In genomic region chr19:20806311-20807262, GRCh38 we compare ENCODE assay signal across 8 cellular contexts. TPM values are rescaled to one million over a fixed set of nuclear protein-coding genes. Genes with fewer than 3 reads are reported as not detected.
DNase-seq lines count a peak whose midpoint lies in the region; ATAC-seq, FAIRE-seq and TF ChIP-seq lines count a peak whose summit lies in the region.
"Not testable (repeated sequence)": the region's sequence is repeated elsewhere in the genome, so short reads cannot be mapped to it uniquely, and the experiment has no call there.

No MANE protein-coding gene starts in this region.

- not testable (repeated sequence) for H3K27ac ChIP-seq in BLaER1; HUES48 (ENCODE audit: low read depth, low read length); OCI-LY7 (ENCODE audit: low read depth, low read length, poor library complexity, severe bottlenecking); GM12878 (ENCODE audit: control insufficient read depth, insufficient read depth); iPS-20b (ENCODE audit: low read length); naive thymus-derived CD4-positive, alpha-beta T cell (ENCODE audit: low read depth, low read length); skeletal muscle tissue (ENCODE audit: low read depth, low read length)

- not testable (repeated sequence) for ATAC-seq in GM12878; naive thymus-derived CD4-positive, alpha-beta T cell

- not testable (repeated sequence) for TF ChIP-seq EP300 in GM12878 (IDR thresholded peaks at IDR 0.05; ENCODE audit: borderline replicate concordance in 1 of 2, control insufficient read depth in 1 of 2, low read depth in 2 of 2, low read length in 2 of 2)

- SMC1A ChIA-PET in GM12878 (lab: Charles Lee; ENCODE audit: uncharacterized antibody, unreplicated experiment) = not testable (repeated sequence)

- H3K36me3 ChIP-seq in BLaER1 (peaks cover 57% of the 10 kb centered on the region), HUES48 (ENCODE audit: control insufficient read depth, insufficient read depth, low read length) (peaks cover 38% of the 10 kb centered on the region), OCI-LY7 (ENCODE audit: insufficient read depth, low read length) (peaks cover 54% of the 10 kb centered on the region), iPS-20b (ENCODE audit: insufficient read depth, low read depth, low read length) (peaks cover 33% of the 10 kb centered on the region; the same call in 1 of the 2 replicates)
- H3K36me3 ChIP-seq in GM12878 (ENCODE audit: control insufficient read depth in 2 of 2, insufficient read depth in 2 of 2, low read length in 1 of 2); skeletal muscle tissue (ENCODE audit: control insufficient read depth in 3 of 3, insufficient read depth in 3 of 3, low read length in 3 of 3): not testable (repeated sequence)
- H3K36me3 ChIP-seq in naive thymus-derived CD4-positive, alpha-beta T cell (ENCODE audit: control insufficient read depth in 2 of 3, insufficient read depth in 3 of 3, low read length in 3 of 3) = peaks cover 0 to 16% (median 4%) of the 10 kb centered on the region in 3 experiments

- H3K9me2 ChIP-seq in OCI-LY7 (ENCODE audit: insufficient read depth, low read length) = not testable (repeated sequence)

- not testable (repeated sequence) for FAIRE-seq in GM12878 (lab: Jason Lieb, UNC)

- H2AFZ ChIP-seq in OCI-LY7 (ENCODE audit: low read length); GM12878 (ENCODE audit: control insufficient read depth, low read depth, low read length): not testable (repeated sequence)

- H3K4me2 ChIP-seq in BLaER1; OCI-LY7 (ENCODE audit: low read length); GM12878 (ENCODE audit: control insufficient read depth, insufficient read depth): not testable (repeated sequence)

- H3K27ac Mint-ChIP-seq in naive thymus-derived CD4-positive, alpha-beta T cell = not testable (repeated sequence)

- POLR2A ChIA-PET in OCI-LY7 (lab: Charles Lee) = interaction anchor here (0.7 kb wide), 1 partner anchor 209 kb away, joined by 3 read pairs; no protein-coding TSS in a partner anchor
- POLR2A ChIA-PET in GM12878 (lab: Charles Lee); naive thymus-derived CD4-positive, alpha-beta T cell (lab: Charles Lee): not testable (repeated sequence)

- H3K79me2 ChIP-seq in OCI-LY7 (ENCODE audit: insufficient read depth, low read depth, low read length); GM12878 (ENCODE audit: control insufficient read depth, insufficient read depth, low read length): not testable (repeated sequence)

- not testable (repeated sequence) for H3K4me1 Mint-ChIP-seq in naive thymus-derived CD4-positive, alpha-beta T cell

- intact Hi-C loops in OCI-LY7 (cut with micrococcal nuclease; ENCODE audit: unreplicated experiment); GM12878 (cut with micrococcal nuclease; ENCODE audit: unreplicated experiment); naive thymus-derived CD4-positive, alpha-beta T cell (cut with micrococcal nuclease): not testable (repeated sequence)

- H3K27me3 Mint-ChIP-seq in naive thymus-derived CD4-positive, alpha-beta T cell = not testable (repeated sequence)

- H3K9ac ChIP-seq in BLaER1; HUES48 (ENCODE audit: low read depth, low read length); GM12878 (ENCODE audit: control insufficient read depth, insufficient read depth, low read length); iPS-20b (ENCODE audit: low read depth, low read length); skeletal muscle tissue (ENCODE audit: low read depth in 1 of 3, low read length in 3 of 3): not testable (repeated sequence)

- 99% methylated on average over 5 of the region's 5 CpGs for WGBS in GM12878 (ENCODE audit: insufficient coverage, insufficient replicate concordance, low lambda C conversion rate, missing lambda C conversion rate)

- H4K20me1 ChIP-seq in BLaER1; OCI-LY7 (ENCODE audit: insufficient read depth, low read length); GM12878 (ENCODE audit: control insufficient read depth, insufficient read depth): not testable (repeated sequence)

- H3K4me3 ChIP-seq in BLaER1 (peak overlapping the region; percentile 18; the same call in 1 of the 2 replicates), HUES48 (ENCODE audit: low read depth, low read length) (peak overlapping the region; percentile 43), iPS-20b (ENCODE audit: low read length) (peak overlapping the region; percentile 41; the same call in 1 of the 2 replicates), skeletal muscle tissue (ENCODE audit: low read length in 3 of 3) (peak overlapping the region in 2 of 3 donors; percentile 9 to 49)
- not testable (repeated sequence) for H3K4me3 ChIP-seq in OCI-LY7 (ENCODE audit: low read depth, low read length, poor library complexity, severe bottlenecking); GM12878
- H3K4me3 ChIP-seq in naive thymus-derived CD4-positive, alpha-beta T cell (ENCODE audit: low read length) = peak overlapping the region; percentile 40

- not testable (repeated sequence) for TF ChIP-seq RAD21 in GM12878 (IDR thresholded peaks at IDR 0.05; ENCODE audit: insufficient read depth, low read depth, low read length)

- TF ChIP-seq POLR2A in GM12878 (IDR thresholded peaks at IDR 0.05; ENCODE audit: low read depth, low read length) = not testable (repeated sequence)

- peaks cover 5 to 95% (median 61%) of the 10 kb centered on the region in 11 donors for H3K9me3 Mint-ChIP-seq in naive thymus-derived CD4-positive, alpha-beta T cell

- peak; percentile 11 for DNase-seq in Caki2 (ENCODE audit: low read depth)
- not testable (repeated sequence) for DNase-seq in OCI-LY7 (ENCODE audit: low spot score); GM12878 (ENCODE audit: low read depth, low spot score); naive thymus-derived CD4-positive, alpha-beta T cell

- TF ChIP-seq CTCF in OCI-LY7 (conservative IDR thresholded peaks at IDR 0.05; ENCODE audit: low read length); GM12878 (IDR thresholded peaks at IDR 0.05 in 2 of 3, conservative IDR thresholded peaks at IDR 0.05 in 1 of 3; ENCODE audit: control insufficient read depth in 2 of 3, extremely low read depth in 1 of 3, insufficient read depth in 1 of 3, low read depth in 3 of 3, low read length in 3 of 3): not testable (repeated sequence)

- not testable (repeated sequence) for H3K27me3 ChIP-seq in BLaER1; HUES48 (ENCODE audit: control insufficient read depth, insufficient read depth, low read length); GM12878 (replicated peaks in 1 of 2; ENCODE audit: control insufficient read depth in 2 of 2, insufficient read depth in 2 of 2, low read length in 1 of 2); iPS-20b (ENCODE audit: insufficient read depth, low read length); naive thymus-derived CD4-positive, alpha-beta T cell (ENCODE audit: control insufficient read depth in 2 of 2, insufficient read depth in 2 of 2, low read length in 2 of 2); skeletal muscle tissue (ENCODE audit: control insufficient read depth in 3 of 3, insufficient read depth in 3 of 3, low read length in 3 of 3)

- CTCF ChIA-PET in OCI-LY7 (lab: Charles Lee; ENCODE audit: unreplicated experiment); GM12878 (lab: Yijun Ruan, JAX); naive thymus-derived CD4-positive, alpha-beta T cell (lab: Charles Lee): not testable (repeated sequence)

- H3K9me3 ChIP-seq in BLaER1 (peaks cover 92% of the 10 kb centered on the region), HUES48 (ENCODE audit: control insufficient read depth, insufficient read depth, low read length) (peaks cover 69% of the 10 kb centered on the region), OCI-LY7 (ENCODE audit: low read length) (peaks cover 53% of the 10 kb centered on the region), GM12878 (replicated peaks; ENCODE audit: control insufficient read depth, insufficient read depth, low read length) (peaks cover 10% of the 10 kb centered on the region; the same call in 2 of the 3 replicates), iPS-20b (ENCODE audit: insufficient read depth, low read depth, low read length) (peaks cover 78% of the 10 kb centered on the region), skeletal muscle tissue (ENCODE audit: control insufficient read depth in 3 of 3, low read length in 3 of 3) (peaks cover 4 to 25% (median 14%) of the 10 kb centered on the region in 3 donors)
- H3K9me3 ChIP-seq in naive thymus-derived CD4-positive, alpha-beta T cell (ENCODE audit: control insufficient read depth in 2 of 3, low read length in 3 of 3) = peaks cover 26 to 48% (median 34%) of the 10 kb centered on the region in 3 experiments

- peak overlapping the region in 3 of 10 donors; percentile 18 to 34 (median 29) for H3K4me3 Mint-ChIP-seq in naive thymus-derived CD4-positive, alpha-beta T cell

- peaks cover 31 to 51% (median 46%) of the 10 kb centered on the region in 5 donors for H3K36me3 Mint-ChIP-seq in naive thymus-derived CD4-positive, alpha-beta T cell

- BruUV-seq in OCI-LY7 (replicated peaks; lab: Mats Ljungman, UMichigan) = TSS peak; percentile 3
- not testable (repeated sequence) for BruUV-seq in GM12878 (replicated peaks; lab: Mats Ljungman, UMichigan)

- in situ Hi-C loops in Caki2 (cut with HindIII; ENCODE audit: low pct_unique_long_range_greater_than_20kb, low sequenced_read_pairs); GM12878 (cut with MboI): not testable (repeated sequence)

- H3K4me1 ChIP-seq in BLaER1; HUES48 (ENCODE audit: control insufficient read depth, insufficient read depth, low read length); OCI-LY7 (ENCODE audit: insufficient read depth, low read length, poor library complexity, severe bottlenecking); GM12878 (ENCODE audit: control insufficient read depth, insufficient read depth, low read length); iPS-20b (ENCODE audit: insufficient read depth, low read length); naive thymus-derived CD4-positive, alpha-beta T cell (ENCODE audit: control insufficient read depth in 2 of 2, insufficient read depth in 2 of 2, low read length in 2 of 2); skeletal muscle tissue (ENCODE audit: control insufficient read depth in 3 of 3, insufficient read depth in 3 of 3, low read length in 3 of 3): not testable (repeated sequence)

- RAD21 ChIA-PET in GM12878 (lab: Charles Lee; ENCODE audit: unreplicated experiment) = not testable (repeated sequence)

RNA-seq across cellular contexts. Expression of gene ZNF66, which starts 30.5 kb away (rescaled TPM):
- 0.35 and 2.1 TPM in 2 replicates for total RNA-seq in Caki2 (2014; rRNA removed; shearing (Covaris generic); ENCODE audit: low replicate concordance)
- 32.4 and 34.2 TPM in 2 replicates for total RNA-seq in OCI-LY7 (2014; rRNA removed; shearing (Covaris generic))
- total RNA-seq in OCI-LY7 (2022) (28.4 and 39.6 TPM in 2 replicates), GM12878 (2014; rRNA removed) (7.7 and 8.5 TPM in 2 replicates), GM12878 (2014; rRNA removed; fragmentation: Illumina TruSeq; extraction: Trizol) (8.5 and 9.9 TPM in 2 replicates), GM12878 (2021) (4.3 and 5.8 TPM in 2 replicates), skeletal muscle tissue (13.6 TPM)
- 118 and 134 TPM in 2 replicates for total RNA-seq in GM12878 (2013; cell fraction: nucleolus; rRNA removed)
- 2.1 TPM for polyA plus RNA-seq in GM12878 (2011; ENCODE audit: low read depth)
- polyA plus RNA-seq in GM12878 (2011; rRNA removed) (4.9 and 7.7 TPM in 2 replicates), GM12878 (2014; fragmentation: Illumina TruSeq; extraction: Trizol) (6.4 and 6.5 TPM in 2 replicates), GM12878 (2014; fragmentation: Nextera tagmentation; extraction: Ambion mirVana) (1 to 10 TPM in 1 of 2 experiments, under 1 TPM in 1; 0.62 to 1.4 TPM), GM12878 (2014; rRNA removed) (3.2 and 3.4 TPM in 2 replicates), GM12878 (2016; fragmentation: Nextera tagmentation; extraction: Ambion mirVana) (1 to 10 TPM; 5.3 to 6.0 TPM)
- 2.4 and 5.4 TPM in 2 replicates for polyA plus RNA-seq in GM12878 (2011; cell fraction: cytosol; rRNA removed)
- 8.3 and 9.1 TPM in 2 replicates for polyA plus RNA-seq in GM12878 (2011; cell fraction: nucleus; rRNA removed)
- polyA plus RNA-seq in GM12878 (2012) = 2.1 and 2.3 TPM in 2 replicates
- 15.6 and 17.3 TPM in 2 replicates for polyA minus RNA-seq in GM12878 (2011; rRNA and poly(A)+ RNA removed)
- 7.3 and 7.6 TPM in 2 replicates for polyA minus RNA-seq in GM12878 (2011; cell fraction: cytosol; rRNA and poly(A)+ RNA removed)
- 16.7 and 35.0 TPM in 2 replicates for polyA minus RNA-seq in GM12878 (2011; cell fraction: nucleus; rRNA and poly(A)+ RNA removed)
- 10 to 100 TPM in 4 of 5 experiments, 1 to 10 TPM in 1; 7.6 to 18.5 (median 12.2) TPM for total RNA-seq in naive thymus-derived CD4-positive, alpha-beta T cell
- 1 to 10 TPM; 2.6 to 4.1 TPM for polyA plus RNA-seq in naive thymus-derived CD4-positive, alpha-beta T cell
